In the genomic region with DNA sequence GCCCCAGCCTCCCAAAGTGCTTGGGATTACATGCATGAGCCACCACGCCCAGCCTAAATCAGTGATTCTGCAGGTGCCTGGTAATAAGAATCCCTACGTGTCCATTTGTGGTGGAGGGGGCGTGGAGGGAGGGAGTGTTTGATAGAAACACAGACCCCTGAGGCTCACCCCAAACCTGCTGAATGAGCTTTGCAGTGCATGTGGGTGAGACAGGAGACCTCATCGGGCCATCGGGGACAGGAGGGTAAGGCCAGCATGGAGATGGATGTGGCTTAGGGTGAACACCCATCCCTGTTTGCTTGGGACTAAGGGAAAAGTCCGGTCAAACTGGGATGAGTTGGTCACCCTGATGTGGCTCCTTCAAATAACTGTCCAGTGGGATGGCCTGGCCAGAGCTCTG, we compare ENCODE assay signal across 15 cellular contexts.
A peak's percentile ranks its signal among the peaks of the same experiment; 100 is the strongest.
DNase-seq lines count a peak whose midpoint lies in the region; ATAC-seq and TF ChIP-seq lines count a peak whose summit lies in the region.
"Had no signal": no experiment of that assay in that cellular context is flagged by ENCODE, and none has a peak within 500 bp of the region (broad histone marks: within the 10 kb centered on the region; RNA-seq: fewer than 3 reads in every experiment).

No MANE protein-coding gene starts in this region.

- no peaks in the 10 kb centered on the region for H3K36me3 ChIP-seq in BLaER1
- no peaks in the 10 kb centered on the region for H3K36me3 ChIP-seq in BLaER1 treated with 17β-estradiol and CSF1 and Interleukin-3, amounts not matched to agents 10 nM and 100 nM

- ATAC-seq in foreskin keratinocyte, result no peak

- H3K9ac ChIP-seq in BLaER1, result no peak overlapping the region
- peak overlapping the region in 5 of 11 experiments; percentile 52 to 82 (median 79); a peak in 5 of 22 replicates for H3K9ac ChIP-seq in BLaER1 treated with 17β-estradiol and CSF1 and Interleukin-3, amounts not matched to agents 10 nM and 100 nM

- H3K27ac ChIP-seq in BLaER1 (no peak overlapping the region), foreskin keratinocyte (no peak overlapping the region)
- peak overlapping the region in 5 of 11 experiments; percentile 69 to 92 (median 91); a peak in 9 of 22 replicates for H3K27ac ChIP-seq in BLaER1 treated with 17β-estradiol and CSF1 and Interleukin-3, amounts not matched to agents 10 nM and 100 nM

- H3K4me1 ChIP-seq in BLaER1 (peaks cover 21% of the 10 kb centered on the region), foreskin keratinocyte (no peaks in the 10 kb centered on the region)
- H3K4me1 ChIP-seq in BLaER1 treated with 17β-estradiol and CSF1 and Interleukin-3, amounts not matched to agents 10 nM and 100 nM, result peaks cover 22 to 55% (median 38%) of the 10 kb centered on the region in 10 experiments

- no peaks in the 10 kb centered on the region for H3K27me3 ChIP-seq in BLaER1
- no peaks in the 10 kb centered on the region for H3K27me3 ChIP-seq in BLaER1 treated with 17β-estradiol and CSF1 and Interleukin-3, amounts not matched to agents 10 nM and 100 nM
- H3K27me3 ChIP-seq in foreskin keratinocyte, result peaks cover 6% of the 10 kb centered on the region

- peak; percentile 59 for DNase-seq in mesenteric fat pad (ENCODE audit: low spot score)
- no peak for DNase-seq in foreskin keratinocyte
- DNase-seq in hippocampal formation (lab: John Stamatoyannopoulos, UW), result no peak
- no peak for DNase-seq in stimulated activated CD4-positive, alpha-beta T cell treated with anti-CD3 and anti-CD28 coated beads, Interleukin-2, amount 100 ng/mL, for 48 hours
- DNase-seq: Calu3; CD4-positive, alpha-beta memory T cell; COR-L47; DMS53; DMS79 treated with DMSO at 0.1 percent for 48 hours; GF-D8; GOT3; H7; HCEC 1CT had no signal

- no peak overlapping the region for H3K4me3 ChIP-seq in BLaER1
- no peak overlapping the region for H3K4me3 ChIP-seq in BLaER1 treated with 17β-estradiol and CSF1 and Interleukin-3, amounts not matched to agents 10 nM and 100 nM

- H3K9me3 ChIP-seq in BLaER1, result no peaks in the 10 kb centered on the region
- peaks cover 0 to 10% (median 0%) of the 10 kb centered on the region in 11 experiments; a peak in 1 of 22 replicates for H3K9me3 ChIP-seq in BLaER1 treated with 17β-estradiol and CSF1 and Interleukin-3, amounts not matched to agents 10 nM and 100 nM (replicated peaks in 1 of 11)

- H3K4me2 ChIP-seq in BLaER1, result peak overlapping the region; percentile 74
- peak overlapping the region in 9 of 11 experiments; percentile 68 to 96 (median 82); a peak in 17 of 22 replicates for H3K4me2 ChIP-seq in BLaER1 treated with 17β-estradiol and CSF1 and Interleukin-3, amounts not matched to agents 10 nM and 100 nM

- no peak for TF ChIP-seq CTCF in foreskin keratinocyte (conservative IDR thresholded peaks at IDR 0.05)

- H4K20me1 ChIP-seq in BLaER1, result no peaks in the 10 kb centered on the region
- H4K20me1 ChIP-seq in BLaER1 treated with 17β-estradiol and CSF1 and Interleukin-3, amounts not matched to agents 10 nM and 100 nM, result no peaks in the 10 kb centered on the region
